In the genomic region with DNA sequence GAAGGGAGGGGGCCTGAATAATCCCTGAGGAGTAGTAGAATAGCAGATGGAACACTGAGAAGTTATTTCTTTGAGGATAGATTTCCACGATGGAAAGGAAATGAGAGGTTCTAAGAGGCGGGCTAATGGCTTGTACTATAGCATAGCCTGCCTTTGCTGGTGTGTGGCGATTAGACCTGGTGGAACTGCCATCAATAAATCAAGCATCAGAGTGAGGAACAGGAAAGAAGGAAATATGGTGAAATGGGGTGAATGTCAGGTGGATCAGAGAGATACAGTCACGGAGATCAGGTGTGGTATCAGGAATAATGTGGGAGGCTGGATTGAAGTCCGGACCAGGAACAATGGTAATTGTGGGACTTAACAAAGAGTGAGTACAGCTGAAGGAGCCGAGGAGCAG, we compare ENCODE assay signal across 5 cellular contexts.
DNase-seq lines count a peak whose midpoint lies in the region; ATAC-seq, FAIRE-seq and TF ChIP-seq lines count a peak whose summit lies in the region.
"Not testable (repeated sequence)": the region's sequence is repeated elsewhere in the genome, so short reads cannot be mapped to it uniquely, and the experiment has no call there.

No MANE protein-coding gene starts in this region.

- not testable (repeated sequence) for H3K9me3 ChIP-seq in HUES6 (ENCODE audit: control insufficient read depth, insufficient read depth, low read depth, low read length); K562 (replicated peaks; ENCODE audit: control insufficient read depth, insufficient read depth, low read depth, low read length); H1 (ENCODE audit: insufficient read depth in 2 of 2, low read depth in 1 of 2, low read length in 1 of 2)

- not testable (repeated sequence) for H2BK12ac ChIP-seq in H1 (ENCODE audit: low read depth, low read length)

- not testable (repeated sequence) for TF ChIP-seq RAD21 in K562 (CRISPR knock-in tag; conservative IDR thresholded peaks at IDR 0.05 in 1 of 2, IDR thresholded peaks at IDR 0.05 in 1 of 2); H1 (IDR thresholded peaks at IDR 0.05 in 1 of 2, conservative IDR thresholded peaks at IDR 0.05 in 1 of 2; ENCODE audit: low read depth in 2 of 2, low read length in 2 of 2)

- TF ChIP-seq EP300 in K562 (IDR thresholded peaks at IDR 0.05; ENCODE audit: low read length); H1 (IDR thresholded peaks at IDR 0.05; ENCODE audit: borderline replicate concordance in 1 of 2, low read depth in 2 of 2, low read length in 2 of 2): not testable (repeated sequence)

- peak overlapping the region; percentile 95; the same call in 1 of the 2 replicates for H2BK20ac ChIP-seq in H1 (ENCODE audit: low read length)

- H3K23me2 ChIP-seq in H1 (ENCODE audit: low read depth, low read length), result not testable (repeated sequence)

- not testable (repeated sequence) for H4K20me1 ChIP-seq in K562 (replicated peaks; ENCODE audit: control insufficient read depth, insufficient read depth, low read length); H1 (replicated peaks in 1 of 2; ENCODE audit: control insufficient read depth in 1 of 2, insufficient read depth in 2 of 2, low read length in 2 of 2)

- not testable (repeated sequence) for H3K56ac ChIP-seq in H1 (replicated peaks; ENCODE audit: insufficient read length, low read depth, low read length); mesendoderm (ENCODE audit: low read length)

- H2BK120ac ChIP-seq in H1 (replicated peaks; ENCODE audit: low read depth, low read length), result not testable (repeated sequence)
- H2BK120ac ChIP-seq in mesendoderm (ENCODE audit: low read depth, low read length), result peak overlapping the region; percentile 67

- H2BK5ac ChIP-seq in H1 (ENCODE audit: low read depth, low read length); mesendoderm (ENCODE audit: low read length): not testable (repeated sequence)

- H3K23ac ChIP-seq in H1 (ENCODE audit: insufficient read length); mesendoderm (ENCODE audit: low read length): not testable (repeated sequence)

- not testable (repeated sequence) for H3K9me1 ChIP-seq in K562 (ENCODE audit: control insufficient read depth, insufficient read depth, low read length)

- H2BK15ac ChIP-seq in H1 (ENCODE audit: low read length); mesendoderm (replicated peaks; ENCODE audit: low read depth): not testable (repeated sequence)

- H4K5ac ChIP-seq in H1 (ENCODE audit: insufficient read length, low read depth, low read length); mesendoderm (ENCODE audit: low read length): not testable (repeated sequence)

- not testable (repeated sequence) for H3K27ac ChIP-seq in HUES6 (ENCODE audit: low read depth, low read length); H1 (ENCODE audit: low read depth, low read length); mesendoderm (ENCODE audit: low read depth, low read length)
- H3K27ac ChIP-seq in K562 (ENCODE audit: extremely low read depth, low read depth, low read length), result peak overlapping the region; percentile 40; the same call in 1 of the 3 replicates

- not testable (repeated sequence) for H2AK5ac ChIP-seq in H1 (ENCODE audit: low read depth, low read length); mesendoderm (ENCODE audit: low read length)

- H2AFZ ChIP-seq in K562 (ENCODE audit: low read depth, low read length), result peak overlapping the region; percentile 76; the same call in 1 of the 2 replicates
- not testable (repeated sequence) for H2AFZ ChIP-seq in H1 (ENCODE audit: low read length)

- not testable (repeated sequence) for TF ChIP-seq CTCF in K562 (IDR thresholded peaks at IDR 0.05 in 2 of 3, conservative IDR thresholded peaks at IDR 0.05 in 1 of 3; ENCODE audit: insufficient read depth in 2 of 3, low read depth in 1 of 3, low read length in 3 of 3); H1 (IDR thresholded peaks at IDR 0.05; ENCODE audit: control extremely low read depth in 1 of 3, insufficient read depth in 1 of 3, low read depth in 1 of 3, low read length in 3 of 3)

- peak overlapping the region; percentile 58 for H3K4me2 ChIP-seq in K562 (ENCODE audit: insufficient read depth, low read length)
- H3K4me2 ChIP-seq in H1 (ENCODE audit: insufficient read depth in 1 of 2, low read depth in 2 of 2, low read length in 2 of 2); mesendoderm (ENCODE audit: low read length): not testable (repeated sequence)

- not testable (repeated sequence) for ATAC-seq in K562

- H3K18ac ChIP-seq in H1 (ENCODE audit: extremely low read depth, low read length); mesendoderm (ENCODE audit: low read length): not testable (repeated sequence)

- 12% methylated on average over 6 of the region's 6 CpGs for WGBS in K562 (ENCODE audit: insufficient coverage, low coverage, missing lambda C conversion rate)
- WGBS in H1 (ENCODE audit: extremely low coverage in 1 of 2, insufficient coverage in 1 of 2, insufficient read length in 1 of 2, insufficient replicate concordance in 2 of 2, low coverage in 1 of 2, low lambda C conversion rate in 2 of 2, missing lambda C conversion rate in 1 of 2), 2 experiments, result 91% methylated on average over 5 of the region's 6 CpGs; no CpG with 5 or more reads in 1 of the 2 experiments
- no CpG with 5 or more reads among the region's 6 CpGs for WGBS in mesendoderm (ENCODE audit: extremely low coverage, insufficient coverage, low lambda C conversion rate)

- CTCF ChIA-PET in K562 (lab: Yijun Ruan, JAX; ENCODE audit: low intra/inter-chr PET ratio); H1 (lab: Charles Lee; ENCODE audit: partially characterized antibody): not testable (repeated sequence)

- TF ChIP-seq POLR2A in K562 (conservative IDR thresholded peaks at IDR 0.05); H1 (IDR thresholded peaks at IDR 0.05; ENCODE audit: control extremely low read depth in 1 of 2, low read depth in 2 of 2, low read length in 2 of 2): not testable (repeated sequence)

- H3K36me3 ChIP-seq in H7 (replicated peaks; ENCODE audit: control insufficient read depth, insufficient read depth, low read length); HUES6 (ENCODE audit: control insufficient read depth, insufficient read depth, low read length); K562 (ENCODE audit: control insufficient read depth, insufficient read depth, low read length); H1 (ENCODE audit: control insufficient read depth in 2 of 4, insufficient read depth in 4 of 4, low read length in 3 of 4); mesendoderm (ENCODE audit: control insufficient read depth, insufficient read depth, low read length): not testable (repeated sequence)

- in situ Hi-C loops in K562 (cut with MboI), result not testable (repeated sequence)

- H3K4me1 ChIP-seq in HUES6 (ENCODE audit: control insufficient read depth, insufficient read depth, low read length), result peaks cover 24% of the 10 kb centered on the region
- H3K4me1 ChIP-seq in K562 (replicated peaks in 1 of 2; ENCODE audit: control insufficient read depth in 2 of 2, insufficient read depth in 2 of 2, low read length in 2 of 2); H1 (replicated peaks in 1 of 4; ENCODE audit: control insufficient read depth in 3 of 4, insufficient read depth in 4 of 4, low read length in 3 of 4); mesendoderm (ENCODE audit: control insufficient read depth, low read depth, low read length): not testable (repeated sequence)

- not testable (repeated sequence) for H4K8ac ChIP-seq in H1 (ENCODE audit: extremely low read depth, insufficient read depth, low read length); mesendoderm (ENCODE audit: low read depth, low read length)

- intact Hi-C loops in K562 (cut with micrococcal nuclease), result not testable (repeated sequence)

- H3K4ac ChIP-seq in H1 (replicated peaks; ENCODE audit: insufficient read length, low read depth, low read length), result not testable (repeated sequence)
- peak overlapping the region; percentile 89 for H3K4ac ChIP-seq in mesendoderm (ENCODE audit: low read depth, low read length)

- not testable (repeated sequence) for FAIRE-seq in K562 (lab: Jason Lieb, UNC); H1 (lab: Jason Lieb, UNC)

- POLR2A ChIA-PET in K562 (lab: Yijun Ruan, JAX); H1 (lab: Charles Lee; ENCODE audit: partially characterized antibody): not testable (repeated sequence)

- DNase-seq in H7; K562 (ENCODE audit: extremely low read depth in 1 of 4, low spot score in 3 of 4); H1 (ENCODE audit: low read depth in 1 of 2, low spot score in 2 of 2); mesendoderm: not testable (repeated sequence)

- H3K14ac ChIP-seq in H1 (ENCODE audit: insufficient read length), result not testable (repeated sequence)

- H3K27me3 ChIP-seq in H7 (ENCODE audit: control insufficient read depth, insufficient read depth, low read length); HUES6 (ENCODE audit: control insufficient read depth, insufficient read depth, low read length); K562 (ENCODE audit: control insufficient read depth in 2 of 2, insufficient read depth in 2 of 2, low read length in 2 of 2); H1 (replicated peaks in 1 of 4; ENCODE audit: control insufficient read depth in 3 of 4, extremely low read depth in 1 of 4, insufficient read depth in 3 of 4, low read length in 3 of 4); mesendoderm (ENCODE audit: insufficient read depth, low read length, poor library complexity): not testable (repeated sequence)

- H3K4me3 ChIP-seq in H7 (ENCODE audit: insufficient read depth, low read depth, low read length) (peak overlapping the region; percentile 10; the same call in 1 of the 2 replicates), HUES6 (ENCODE audit: low read depth, low read length) (peak overlapping the region; percentile 44; the same call in 1 of the 2 replicates), K562 (peak overlapping the region; percentile 20; the same call in 1 of the 2 replicates)
- not testable (repeated sequence) for H3K4me3 ChIP-seq in H1 (ENCODE audit: extremely low read depth in 1 of 4, insufficient read depth in 2 of 4, low read depth in 3 of 4, low read length in 4 of 4); mesendoderm (ENCODE audit: low read length)

- H3K9ac ChIP-seq in HUES6 (ENCODE audit: low read length) (peak overlapping the region; percentile 83), K562 (ENCODE audit: insufficient read depth in 1 of 2, low read depth in 2 of 2, low read length in 2 of 2) (peak overlapping the region in 1 of 2 experiments; percentile 54; a peak in 3 of 4 replicates)
- H3K9ac ChIP-seq in H1 (replicated peaks in 1 of 4; ENCODE audit: extremely low read depth in 1 of 4, low read depth in 3 of 4, low read length in 3 of 4); mesendoderm (ENCODE audit: low read length): not testable (repeated sequence)

- H4K91ac ChIP-seq in H1 (replicated peaks; ENCODE audit: insufficient read length, low read length), result not testable (repeated sequence)

- not testable (repeated sequence) for H3K79me1 ChIP-seq in H1 (ENCODE audit: low read depth, low read length); mesendoderm (ENCODE audit: low read length)

- BruUV-seq in K562 (replicated peaks; lab: Mats Ljungman, UMichigan), result not testable (repeated sequence)

- peaks cover 31% of the 10 kb centered on the region; the same call in 2 of the 3 replicates for H3K79me2 ChIP-seq in K562 (ENCODE audit: control insufficient read depth, insufficient read depth, low read length)
- H3K79me2 ChIP-seq in H1 (ENCODE audit: control insufficient read depth in 1 of 2, insufficient read depth in 2 of 2, low read length in 2 of 2); mesendoderm (ENCODE audit: control insufficient read depth, insufficient read depth, low read length): not testable (repeated sequence)
